11 cellular contexts compared by ENCODE assay signal in the genomic region with DNA sequence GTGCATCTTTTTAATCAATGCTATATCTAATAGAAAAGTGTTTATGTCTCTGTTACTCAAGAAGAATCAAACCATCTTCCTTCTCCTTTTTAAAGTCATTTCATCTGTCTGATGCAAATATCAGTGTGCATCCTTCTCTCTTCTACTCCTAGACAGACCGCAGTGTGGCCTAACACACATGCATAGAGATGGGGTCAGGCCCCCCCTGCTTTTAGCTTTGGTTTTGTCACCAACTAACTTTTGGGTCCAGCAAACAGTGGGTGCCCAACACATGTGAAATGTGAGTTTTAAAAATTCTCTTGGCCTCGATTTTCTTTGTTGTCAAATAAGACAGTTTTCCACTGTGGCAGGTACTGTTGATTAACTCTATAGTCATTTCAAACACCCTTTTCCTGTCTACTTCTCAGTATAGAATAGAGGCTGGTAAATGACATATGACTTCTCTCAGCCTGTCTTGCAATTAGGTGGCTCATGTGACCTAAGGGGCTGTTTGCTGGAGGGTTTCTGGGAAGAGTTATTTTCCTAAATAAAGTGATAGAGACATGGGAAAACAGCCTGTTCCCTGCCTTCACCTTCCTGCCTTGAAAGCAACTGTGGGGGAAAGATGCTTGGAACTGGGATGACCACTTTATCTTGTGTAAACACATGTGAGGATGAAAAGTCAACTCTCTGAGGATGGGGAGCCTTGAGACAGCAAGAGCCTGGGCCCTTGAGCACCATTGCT.
DNase-seq lines count a peak whose midpoint lies in the region; ATAC-seq, FAIRE-seq and TF ChIP-seq lines count a peak whose summit lies in the region.
"Had no signal": no experiment of that assay in that cellular context is flagged by ENCODE, and none has a peak within 500 bp of the region (broad histone marks: within the 10 kb centered on the region; RNA-seq: fewer than 3 reads in every experiment).

No MANE protein-coding gene starts in this region.

- H3K27me3 ChIP-seq in Loucy (ENCODE audit: insufficient read depth, low read length, poor library complexity, severe bottlenecking), result no peaks in the 10 kb centered on the region
- no peaks in the 10 kb centered on the region for H3K27me3 ChIP-seq in spleen (replicated peaks in 1 of 7)
- H3K27me3 ChIP-seq: foreskin keratinocyte had no signal

- no peak for FAIRE-seq in kidney (lab: Jason Lieb, UNC)
- FAIRE-seq: A204.1 had no signal

- H3K4me3 Mint-ChIP-seq in activated CD4-positive, alpha-beta T cell treated with anti-CD3 and anti-CD28 coated beads, Interleukin-2, amount 10 ng/mL, durations not matched to agents 24 days and 14 days, result peak overlapping the region; percentile 74
- H3K4me3 Mint-ChIP-seq: HFFc6 had no signal

- H3K36me3 Mint-ChIP-seq in activated CD4-positive, alpha-beta T cell treated with anti-CD3 and anti-CD28 coated beads, Interleukin-2, amount 10 ng/mL, durations not matched to agents 24 days and 14 days (ENCODE audit: low read depth), result peaks cover 4% of the 10 kb centered on the region

- no peaks in the 10 kb centered on the region for H4K20me1 ChIP-seq in Loucy (ENCODE audit: insufficient read depth, low read length, poor library complexity, severe bottlenecking)

- intact Hi-C loops in activated CD4-positive, alpha-beta T cell treated with anti-CD3 and anti-CD28 coated beads, Interleukin-2, amount 10 ng/mL, durations not matched to agents 24 days and 14 days (cut with micrococcal nuclease), result loop anchor here (1.0 kb wide), 2 partner anchors 65 to 66 kb away; partner anchors contain the start of gene DARS1
- intact Hi-C loops in spleen (cut with DNase I; ENCODE audit: low total_unique reads) (no loop called here), kidney (cut with DNase I) (no loop called here)

- DNase-seq in activated CD4-positive, alpha-beta T cell treated with anti-CD3 and anti-CD28 coated beads, Interleukin-2, amount 10 ng/mL, durations not matched to agents 24 days and 14 days, result peak; percentile 79
- no peak for DNase-seq in activated CD4-positive, alpha-beta T cell treated with anti-CD3 and anti-CD28 coated beads for 1 hour
- DNase-seq in spleen (no peak), kidney (no peak), G401 (ENCODE audit: low spot score) (no peak)
- no peak for DNase-seq in stimulated activated CD4-positive, alpha-beta T cell treated with anti-CD3 and anti-CD28 coated beads, Interleukin-4, amount 100 ng/mL, for 24 hours
- DNase-seq: foreskin keratinocyte, HFFc6 had no signal

- no peaks in the 10 kb centered on the region for H3K27me3 Mint-ChIP-seq in activated CD4-positive, alpha-beta T cell treated with anti-CD3 and anti-CD28 coated beads, Interleukin-2, amount 10 ng/mL, durations not matched to agents 24 days and 14 days

- 0 out of 2 replicates have a peak, but pooled peaks cover 3% of the 10 kb centered on the region for H3F3A ChIP-seq in Loucy (ENCODE audit: low read depth)

- peak; percentile 46 for ATAC-seq in HG02678 (IDR thresholded peaks at IDR 0.05; ENCODE audit: unreplicated experiment)
- ATAC-seq: foreskin keratinocyte had no signal

- H3K9me3 ChIP-seq in Loucy (ENCODE audit: insufficient read depth, low read depth, low read length) (no peaks in the 10 kb centered on the region), spleen (no peaks in the 10 kb centered on the region), kidney (ENCODE audit: control insufficient read depth in 1 of 2, low read length in 2 of 2) (no peaks in the 10 kb centered on the region)

- TF ChIP-seq CTCF in Loucy (conservative IDR thresholded peaks at IDR 0.05; ENCODE audit: low read length), result no peak
- TF ChIP-seq CTCF in spleen (IDR thresholded peaks at IDR 0.05 in 8 of 11, conservative IDR thresholded peaks at IDR 0.05 in 3 of 11), result no peak
- TF ChIP-seq CTCF in kidney (IDR thresholded peaks at IDR 0.05; ENCODE audit: borderline replicate concordance, extremely low read depth, insufficient read depth), result no peak

- WGBS in spleen, 5 donors, result 51 to 70% (median 59%) methylated on average over 2 of the region's 2 CpGs

- H3K36me3 ChIP-seq in Loucy (ENCODE audit: insufficient read depth, low read length), result no peaks in the 10 kb centered on the region
- H3K36me3 ChIP-seq in spleen, result no peaks in the 10 kb centered on the region
- H3K36me3 ChIP-seq in kidney (ENCODE audit: control insufficient read depth in 1 of 2, insufficient read depth in 2 of 2, low read length in 2 of 2), result no peaks in the 10 kb centered on the region

- peaks cover 3% of the 10 kb centered on the region for H3K9me3 Mint-ChIP-seq in activated CD4-positive, alpha-beta T cell treated with anti-CD3 and anti-CD28 coated beads, Interleukin-2, amount 10 ng/mL, durations not matched to agents 24 days and 14 days
- H3K9me3 Mint-ChIP-seq: HFFc6 had no signal

- H3K27ac Mint-ChIP-seq in activated CD4-positive, alpha-beta T cell treated with anti-CD3 and anti-CD28 coated beads, Interleukin-2, amount 10 ng/mL, durations not matched to agents 24 days and 14 days, result peak overlapping the region; percentile 94
- H3K27ac Mint-ChIP-seq: HFFc6 had no signal

- H3K4me3 ChIP-seq in Loucy (ENCODE audit: low read length, poor library complexity, severe bottlenecking) (no peak overlapping the region), spleen (no peak overlapping the region), kidney (ENCODE audit: low read length in 2 of 2) (no peak overlapping the region)

- no peak overlapping the region for H3K4me2 ChIP-seq in Loucy (ENCODE audit: low read depth, low read length, poor library complexity, severe bottlenecking)

- no peaks in the 10 kb centered on the region for H3K9me2 ChIP-seq in Loucy (replicated peaks; ENCODE audit: low read depth, low read length)

- H3K27ac ChIP-seq in spleen, result peak overlapping the region in 5 of 8 donors; percentile 33 to 62 (median 54)
- no peak overlapping the region for H3K27ac ChIP-seq in kidney (ENCODE audit: low read depth in 2 of 2, low read length in 2 of 2)
- H3K27ac ChIP-seq: foreskin keratinocyte had no signal

- peaks cover 78% of the 10 kb centered on the region for H3K4me1 Mint-ChIP-seq in activated CD4-positive, alpha-beta T cell treated with anti-CD3 and anti-CD28 coated beads, Interleukin-2, amount 10 ng/mL, durations not matched to agents 24 days and 14 days

- TF ChIP-seq POLR2A in spleen (IDR thresholded peaks at IDR 0.05), result no peak

- H3K4me1 ChIP-seq in Loucy (ENCODE audit: insufficient read depth, low read length, poor library complexity, severe bottlenecking) (peaks cover 42% of the 10 kb centered on the region), spleen (peaks cover 5 to 73% (median 26%) of the 10 kb centered on the region in 6 donors), kidney (ENCODE audit: control insufficient read depth in 1 of 2, insufficient read depth in 1 of 2, low read depth in 1 of 2, low read length in 2 of 2) (no peaks in the 10 kb centered on the region)
- H3K4me1 ChIP-seq: foreskin keratinocyte had no signal

- H3K9ac ChIP-seq in Loucy (ENCODE audit: low read depth, low read length, poor library complexity, severe bottlenecking) (no peak overlapping the region), kidney (ENCODE audit: low read length in 2 of 2) (no peak overlapping the region)

- H3K79me2 ChIP-seq in Loucy (ENCODE audit: insufficient read depth, low read length), result no peaks in the 10 kb centered on the region

- H2AFZ ChIP-seq in Loucy (ENCODE audit: low read length), result peak overlapping the region; percentile 14; the same call in 1 of the 2 replicates

- in situ Hi-C loops in G401 (cut with HindIII; ENCODE audit: low sequenced_read_pairs), result no loop called here

Comparison
In these comparisons a context has a peak if more than half of its experiments do, and no peak if none do; other contexts are left out.
1. H3K27ac ChIP-seq: peak in spleen (5 of 8); none in kidney (0 of 2).